In the genomic region with DNA sequence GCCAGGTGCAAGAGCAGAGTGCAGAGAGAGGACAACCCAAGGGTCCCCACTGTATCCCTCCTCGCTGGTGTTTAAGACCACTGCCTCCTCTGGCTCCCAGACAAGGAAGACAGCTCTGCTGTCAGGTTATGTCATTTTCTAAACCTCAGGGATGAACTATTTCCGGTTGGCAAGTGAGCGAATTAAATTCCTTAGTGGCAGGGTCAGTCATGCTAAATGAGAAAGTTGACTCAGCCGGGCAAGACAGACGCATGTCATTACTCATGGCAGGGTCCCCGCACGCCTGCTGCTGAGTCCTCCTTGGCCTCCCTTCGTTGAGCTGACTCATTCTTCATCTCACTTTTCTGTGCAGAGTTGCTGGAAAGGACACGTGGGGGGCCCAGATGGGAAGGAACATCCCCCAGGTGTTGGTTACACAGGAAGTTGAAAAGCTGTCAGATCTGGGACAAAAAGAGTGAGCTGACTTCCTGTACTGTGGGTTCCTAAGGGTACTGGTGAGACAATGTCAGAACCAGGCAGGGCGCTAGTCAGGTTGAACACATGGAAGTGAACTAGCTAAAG, we compare ENCODE assay signal across 1 cellular context.
TF ChIP-seq lines count a peak whose summit lies in the region.

No MANE protein-coding gene starts in this region.

TF ChIP-seq in K562, 482 proteins besides CTCF, POLR2A, EP300 and RAD21 (continued from another document and continues in another):
- TF ChIP-seq, protein P1, sequence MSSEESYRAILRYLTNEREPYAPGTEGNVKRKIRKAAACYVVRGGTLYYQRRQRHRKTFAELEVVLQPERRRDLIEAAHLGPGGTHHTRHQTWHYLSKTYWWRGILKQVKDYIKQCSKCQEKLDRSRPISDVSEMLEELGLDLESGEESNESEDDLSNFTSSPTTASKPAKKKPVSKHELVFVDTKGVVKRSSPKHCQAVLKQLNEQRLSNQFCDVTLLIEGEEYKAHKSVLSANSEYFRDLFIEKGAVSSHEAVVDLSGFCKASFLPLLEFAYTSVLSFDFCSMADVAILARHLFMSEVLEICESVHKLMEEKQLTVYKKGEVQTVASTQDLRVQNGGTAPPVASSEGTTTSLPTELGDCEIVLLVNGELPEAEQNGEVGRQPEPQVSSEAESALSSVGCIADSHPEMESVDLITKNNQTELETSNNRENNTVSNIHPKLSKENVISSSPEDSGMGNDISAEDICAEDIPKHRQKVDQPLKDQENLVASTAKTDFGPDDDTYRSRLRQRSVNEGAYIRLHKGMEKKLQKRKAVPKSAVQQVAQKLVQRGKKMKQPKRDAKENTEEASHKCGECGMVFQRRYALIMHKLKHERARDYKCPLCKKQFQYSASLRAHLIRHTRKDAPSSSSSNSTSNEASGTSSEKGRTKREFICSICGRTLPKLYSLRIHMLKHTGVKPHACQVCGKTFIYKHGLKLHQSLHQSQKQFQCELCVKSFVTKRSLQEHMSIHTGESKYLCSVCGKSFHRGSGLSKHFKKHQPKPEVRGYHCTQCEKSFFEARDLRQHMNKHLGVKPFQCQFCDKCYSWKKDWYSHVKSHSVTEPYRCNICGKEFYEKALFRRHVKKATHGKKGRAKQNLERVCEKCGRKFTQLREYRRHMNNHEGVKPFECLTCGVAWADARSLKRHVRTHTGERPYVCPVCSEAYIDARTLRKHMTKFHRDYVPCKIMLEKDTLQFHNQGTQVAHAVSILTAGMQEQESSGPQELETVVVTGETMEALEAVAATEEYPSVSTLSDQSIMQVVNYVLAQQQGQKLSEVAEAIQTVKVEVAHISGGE (CRISPR knock-in tag; IDR thresholded peaks at IDR 0.05): peak in 1 of 3 experiments; percentile 73; a peak in 2 of 6 replicates
- TF ChIP-seq TCF3 (CRISPR knock-in tag; IDR thresholded peaks at IDR 0.05) (peak; percentile 38; the same call in 1 of the 2 replicates), BACH1 (tag; IDR thresholded peaks at IDR 0.05) (peak; percentile 88), TOE1 (IDR thresholded peaks at IDR 0.05; ENCODE audit: borderline replicate concordance) (no peak), TOE1 (CRISPR knock-in tag; IDR thresholded peaks at IDR 0.05; ENCODE audit: borderline replicate concordance, low read depth) (no peak), ZNF644 (tag; IDR thresholded peaks at IDR 0.05; ENCODE audit: low read depth) (no peak), MAFK (IDR thresholded peaks at IDR 0.05; ENCODE audit: low read length) (peak; percentile 81; the same call in 1 of the 2 replicates), BRD4 (IDR thresholded peaks at IDR 0.05) (no peak), THRAP3 (IDR thresholded peaks at IDR 0.05; ENCODE audit: borderline replicate concordance) (no peak), ZNF431 (CRISPR knock-in tag; IDR thresholded peaks at IDR 0.05) (peak; percentile 49; the same call in 1 of the 2 replicates), ZNF354B (CRISPR knock-in tag; IDR thresholded peaks at IDR 0.05) (no peak), CCAR2 (IDR thresholded peaks at IDR 0.05; ENCODE audit: low read depth, low read length) (no peak), ZNF408 (CRISPR knock-in tag; IDR thresholded peaks at IDR 0.05; ENCODE audit: low read depth) (no peak), NFATC3 (IDR thresholded peaks at IDR 0.05) (no peak), CC2D1A (IDR thresholded peaks at IDR 0.05) (no peak), NR3C1 (CRISPR knock-in tag; IDR thresholded peaks at IDR 0.05) (no peak), SIN3A (IDR thresholded peaks at IDR 0.05; ENCODE audit: borderline replicate concordance in 2 of 2, control insufficient read depth in 1 of 2, low read depth in 2 of 2, low read length in 2 of 2) (peak in 1 of 2 experiments; percentile 22; a peak in 1 of 4 replicates), ZNF584 (CRISPR knock-in tag; IDR thresholded peaks at IDR 0.05; ENCODE audit: low read depth) (peak; percentile 72), TSC22D4 (tag; IDR thresholded peaks at IDR 0.05) (no peak), CHD2 (IDR thresholded peaks at IDR 0.05; ENCODE audit: low read depth, low read length) (no peak), SMARCE1 (IDR thresholded peaks at IDR 0.05) (no peak), ZSCAN32 (CRISPR knock-in tag; IDR thresholded peaks at IDR 0.05) (no peak), ZFP1 (CRISPR knock-in tag; IDR thresholded peaks at IDR 0.05) (no peak), C11orf30 (IDR thresholded peaks at IDR 0.05; ENCODE audit: low read depth) (peak; percentile 90), CHD1 (IDR thresholded peaks at IDR 0.05; ENCODE audit: low read length) (no peak), CSDE1 (IDR thresholded peaks at IDR 0.05) (no peak), BHLHE40 (IDR thresholded peaks at IDR 0.05; ENCODE audit: low read length) (peak; percentile 86), HMG20B (CRISPR knock-in tag; IDR thresholded peaks at IDR 0.05) (no peak), DACH1 (IDR thresholded peaks at IDR 0.05; ENCODE audit: partially characterized antibody) (no peak), ZNF174 (CRISPR knock-in tag; IDR thresholded peaks at IDR 0.05) (no peak), XRCC5 (IDR thresholded peaks at IDR 0.05; ENCODE audit: low read depth, low read length) (no peak), ZNF347 (CRISPR knock-in tag; IDR thresholded peaks at IDR 0.05; ENCODE audit: low read depth) (no peak), NFE2 (IDR thresholded peaks at IDR 0.05; ENCODE audit: low read depth) (peak; percentile 89), MEIS2 (IDR thresholded peaks at IDR 0.05; ENCODE audit: partially characterized antibody) (peak; percentile 85), MEF2A (IDR thresholded peaks at IDR 0.05; ENCODE audit: control insufficient read depth, low read depth, low read length) (peak; percentile 82; the same call in 1 of the 2 replicates), IRF2 (CRISPR knock-in tag; IDR thresholded peaks at IDR 0.05) (no peak), ZEB2 (IDR thresholded peaks at IDR 0.05) (0 out of 2 replicates have a peak, but pooled peaks have one; percentile 54)
- TF ChIP-seq, protein P2, sequence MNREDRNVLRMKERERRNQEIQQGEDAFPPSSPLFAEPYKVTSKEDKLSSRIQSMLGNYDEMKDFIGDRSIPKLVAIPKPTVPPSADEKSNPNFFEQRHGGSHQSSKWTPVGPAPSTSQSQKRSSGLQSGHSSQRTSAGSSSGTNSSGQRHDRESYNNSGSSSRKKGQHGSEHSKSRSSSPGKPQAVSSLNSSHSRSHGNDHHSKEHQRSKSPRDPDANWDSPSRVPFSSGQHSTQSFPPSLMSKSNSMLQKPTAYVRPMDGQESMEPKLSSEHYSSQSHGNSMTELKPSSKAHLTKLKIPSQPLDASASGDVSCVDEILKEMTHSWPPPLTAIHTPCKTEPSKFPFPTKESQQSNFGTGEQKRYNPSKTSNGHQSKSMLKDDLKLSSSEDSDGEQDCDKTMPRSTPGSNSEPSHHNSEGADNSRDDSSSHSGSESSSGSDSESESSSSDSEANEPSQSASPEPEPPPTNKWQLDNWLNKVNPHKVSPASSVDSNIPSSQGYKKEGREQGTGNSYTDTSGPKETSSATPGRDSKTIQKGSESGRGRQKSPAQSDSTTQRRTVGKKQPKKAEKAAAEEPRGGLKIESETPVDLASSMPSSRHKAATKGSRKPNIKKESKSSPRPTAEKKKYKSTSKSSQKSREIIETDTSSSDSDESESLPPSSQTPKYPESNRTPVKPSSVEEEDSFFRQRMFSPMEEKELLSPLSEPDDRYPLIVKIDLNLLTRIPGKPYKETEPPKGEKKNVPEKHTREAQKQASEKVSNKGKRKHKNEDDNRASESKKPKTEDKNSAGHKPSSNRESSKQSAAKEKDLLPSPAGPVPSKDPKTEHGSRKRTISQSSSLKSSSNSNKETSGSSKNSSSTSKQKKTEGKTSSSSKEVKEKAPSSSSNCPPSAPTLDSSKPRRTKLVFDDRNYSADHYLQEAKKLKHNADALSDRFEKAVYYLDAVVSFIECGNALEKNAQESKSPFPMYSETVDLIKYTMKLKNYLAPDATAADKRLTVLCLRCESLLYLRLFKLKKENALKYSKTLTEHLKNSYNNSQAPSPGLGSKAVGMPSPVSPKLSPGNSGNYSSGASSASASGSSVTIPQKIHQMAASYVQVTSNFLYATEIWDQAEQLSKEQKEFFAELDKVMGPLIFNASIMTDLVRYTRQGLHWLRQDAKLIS (CRISPR knock-in tag; IDR thresholded peaks at IDR 0.05): no peak
- TF ChIP-seq, protein P3, sequence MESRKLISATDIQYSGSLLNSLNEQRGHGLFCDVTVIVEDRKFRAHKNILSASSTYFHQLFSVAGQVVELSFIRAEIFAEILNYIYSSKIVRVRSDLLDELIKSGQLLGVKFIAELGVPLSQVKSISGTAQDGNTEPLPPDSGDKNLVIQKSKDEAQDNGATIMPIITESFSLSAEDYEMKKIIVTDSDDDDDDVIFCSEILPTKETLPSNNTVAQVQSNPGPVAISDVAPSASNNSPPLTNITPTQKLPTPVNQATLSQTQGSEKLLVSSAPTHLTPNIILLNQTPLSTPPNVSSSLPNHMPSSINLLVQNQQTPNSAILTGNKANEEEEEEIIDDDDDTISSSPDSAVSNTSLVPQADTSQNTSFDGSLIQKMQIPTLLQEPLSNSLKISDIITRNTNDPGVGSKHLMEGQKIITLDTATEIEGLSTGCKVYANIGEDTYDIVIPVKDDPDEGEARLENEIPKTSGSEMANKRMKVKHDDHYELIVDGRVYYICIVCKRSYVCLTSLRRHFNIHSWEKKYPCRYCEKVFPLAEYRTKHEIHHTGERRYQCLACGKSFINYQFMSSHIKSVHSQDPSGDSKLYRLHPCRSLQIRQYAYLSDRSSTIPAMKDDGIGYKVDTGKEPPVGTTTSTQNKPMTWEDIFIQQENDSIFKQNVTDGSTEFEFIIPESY (CRISPR knock-in tag; IDR thresholded peaks at IDR 0.05): peak; percentile 81
- TF ChIP-seq, protein P4, sequence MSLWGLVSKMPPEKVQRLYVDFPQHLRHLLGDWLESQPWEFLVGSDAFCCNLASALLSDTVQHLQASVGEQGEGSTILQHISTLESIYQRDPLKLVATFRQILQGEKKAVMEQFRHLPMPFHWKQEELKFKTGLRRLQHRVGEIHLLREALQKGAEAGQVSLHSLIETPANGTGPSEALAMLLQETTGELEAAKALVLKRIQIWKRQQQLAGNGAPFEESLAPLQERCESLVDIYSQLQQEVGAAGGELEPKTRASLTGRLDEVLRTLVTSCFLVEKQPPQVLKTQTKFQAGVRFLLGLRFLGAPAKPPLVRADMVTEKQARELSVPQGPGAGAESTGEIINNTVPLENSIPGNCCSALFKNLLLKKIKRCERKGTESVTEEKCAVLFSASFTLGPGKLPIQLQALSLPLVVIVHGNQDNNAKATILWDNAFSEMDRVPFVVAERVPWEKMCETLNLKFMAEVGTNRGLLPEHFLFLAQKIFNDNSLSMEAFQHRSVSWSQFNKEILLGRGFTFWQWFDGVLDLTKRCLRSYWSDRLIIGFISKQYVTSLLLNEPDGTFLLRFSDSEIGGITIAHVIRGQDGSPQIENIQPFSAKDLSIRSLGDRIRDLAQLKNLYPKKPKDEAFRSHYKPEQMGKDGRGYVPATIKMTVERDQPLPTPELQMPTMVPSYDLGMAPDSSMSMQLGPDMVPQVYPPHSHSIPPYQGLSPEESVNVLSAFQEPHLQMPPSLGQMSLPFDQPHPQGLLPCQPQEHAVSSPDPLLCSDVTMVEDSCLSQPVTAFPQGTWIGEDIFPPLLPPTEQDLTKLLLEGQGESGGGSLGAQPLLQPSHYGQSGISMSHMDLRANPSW (CRISPR knock-in tag; IDR thresholded peaks at IDR 0.05): no peak
- TF ChIP-seq, protein P5, sequence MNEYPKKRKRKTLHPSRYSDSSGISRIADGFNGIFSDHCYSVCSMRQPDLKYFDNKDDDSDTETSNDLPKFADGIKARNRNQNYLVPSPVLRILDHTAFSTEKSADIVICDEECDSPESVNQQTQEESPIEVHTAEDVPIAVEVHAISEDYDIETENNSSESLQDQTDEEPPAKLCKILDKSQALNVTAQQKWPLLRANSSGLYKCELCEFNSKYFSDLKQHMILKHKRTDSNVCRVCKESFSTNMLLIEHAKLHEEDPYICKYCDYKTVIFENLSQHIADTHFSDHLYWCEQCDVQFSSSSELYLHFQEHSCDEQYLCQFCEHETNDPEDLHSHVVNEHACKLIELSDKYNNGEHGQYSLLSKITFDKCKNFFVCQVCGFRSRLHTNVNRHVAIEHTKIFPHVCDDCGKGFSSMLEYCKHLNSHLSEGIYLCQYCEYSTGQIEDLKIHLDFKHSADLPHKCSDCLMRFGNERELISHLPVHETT (CRISPR knock-in tag; conservative IDR thresholded peaks at IDR 0.05 in 1 of 2, IDR thresholded peaks at IDR 0.05 in 1 of 2): peak in 1 of 2 experiments; percentile 48; a peak in 2 of 4 replicates
- TF ChIP-seq, protein P6, sequence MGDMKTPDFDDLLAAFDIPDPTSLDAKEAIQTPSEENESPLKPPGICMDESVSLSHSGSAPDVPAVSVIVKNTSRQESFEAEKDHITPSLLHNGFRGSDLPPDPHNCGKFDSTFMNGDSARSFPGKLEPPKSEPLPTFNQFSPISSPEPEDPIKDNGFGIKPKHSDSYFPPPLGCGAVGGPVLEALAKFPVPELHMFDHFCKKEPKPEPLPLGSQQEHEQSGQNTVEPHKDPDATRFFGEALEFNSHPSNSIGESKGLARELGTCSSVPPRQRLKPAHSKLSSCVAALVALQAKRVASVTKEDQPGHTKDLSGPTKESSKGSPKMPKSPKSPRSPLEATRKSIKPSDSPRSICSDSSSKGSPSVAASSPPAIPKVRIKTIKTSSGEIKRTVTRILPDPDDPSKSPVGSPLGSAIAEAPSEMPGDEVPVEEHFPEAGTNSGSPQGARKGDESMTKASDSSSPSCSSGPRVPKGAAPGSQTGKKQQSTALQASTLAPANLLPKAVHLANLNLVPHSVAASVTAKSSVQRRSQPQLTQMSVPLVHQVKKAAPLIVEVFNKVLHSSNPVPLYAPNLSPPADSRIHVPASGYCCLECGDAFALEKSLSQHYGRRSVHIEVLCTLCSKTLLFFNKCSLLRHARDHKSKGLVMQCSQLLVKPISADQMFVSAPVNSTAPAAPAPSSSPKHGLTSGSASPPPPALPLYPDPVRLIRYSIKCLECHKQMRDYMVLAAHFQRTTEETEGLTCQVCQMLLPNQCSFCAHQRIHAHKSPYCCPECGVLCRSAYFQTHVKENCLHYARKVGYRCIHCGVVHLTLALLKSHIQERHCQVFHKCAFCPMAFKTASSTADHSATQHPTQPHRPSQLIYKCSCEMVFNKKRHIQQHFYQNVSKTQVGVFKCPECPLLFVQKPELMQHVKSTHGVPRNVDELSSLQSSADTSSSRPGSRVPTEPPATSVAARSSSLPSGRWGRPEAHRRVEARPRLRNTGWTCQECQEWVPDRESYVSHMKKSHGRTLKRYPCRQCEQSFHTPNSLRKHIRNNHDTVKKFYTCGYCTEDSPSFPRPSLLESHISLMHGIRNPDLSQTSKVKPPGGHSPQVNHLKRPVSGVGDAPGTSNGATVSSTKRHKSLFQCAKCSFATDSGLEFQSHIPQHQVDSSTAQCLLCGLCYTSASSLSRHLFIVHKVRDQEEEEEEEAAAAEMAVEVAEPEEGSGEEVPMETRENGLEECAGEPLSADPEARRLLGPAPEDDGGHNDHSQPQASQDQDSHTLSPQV (IDR thresholded peaks at IDR 0.05): peak; percentile 92
- TF ChIP-seq, protein P7, sequence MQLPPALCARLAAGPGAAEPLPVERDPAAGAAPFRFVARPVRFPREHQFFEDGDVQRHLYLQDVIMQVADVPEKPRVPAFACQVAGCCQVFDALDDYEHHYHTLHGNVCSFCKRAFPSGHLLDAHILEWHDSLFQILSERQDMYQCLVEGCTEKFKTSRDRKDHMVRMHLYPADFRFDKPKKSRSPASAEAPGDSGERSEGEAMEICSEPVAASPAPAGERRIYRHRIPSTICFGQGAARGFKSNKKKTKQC (CRISPR knock-in tag; IDR thresholded peaks at IDR 0.05): peak; percentile 60
- TF ChIP-seq, protein P8, sequence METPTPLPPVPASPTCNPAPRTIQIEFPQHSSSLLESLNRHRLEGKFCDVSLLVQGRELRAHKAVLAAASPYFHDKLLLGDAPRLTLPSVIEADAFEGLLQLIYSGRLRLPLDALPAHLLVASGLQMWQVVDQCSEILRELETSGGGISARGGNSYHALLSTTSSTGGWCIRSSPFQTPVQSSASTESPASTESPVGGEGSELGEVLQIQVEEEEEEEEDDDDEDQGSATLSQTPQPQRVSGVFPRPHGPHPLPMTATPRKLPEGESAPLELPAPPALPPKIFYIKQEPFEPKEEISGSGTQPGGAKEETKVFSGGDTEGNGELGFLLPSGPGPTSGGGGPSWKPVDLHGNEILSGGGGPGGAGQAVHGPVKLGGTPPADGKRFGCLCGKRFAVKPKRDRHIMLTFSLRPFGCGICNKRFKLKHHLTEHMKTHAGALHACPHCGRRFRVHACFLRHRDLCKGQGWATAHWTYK (CRISPR knock-in tag; IDR thresholded peaks at IDR 0.05): no peak
